In the genomic region with DNA sequence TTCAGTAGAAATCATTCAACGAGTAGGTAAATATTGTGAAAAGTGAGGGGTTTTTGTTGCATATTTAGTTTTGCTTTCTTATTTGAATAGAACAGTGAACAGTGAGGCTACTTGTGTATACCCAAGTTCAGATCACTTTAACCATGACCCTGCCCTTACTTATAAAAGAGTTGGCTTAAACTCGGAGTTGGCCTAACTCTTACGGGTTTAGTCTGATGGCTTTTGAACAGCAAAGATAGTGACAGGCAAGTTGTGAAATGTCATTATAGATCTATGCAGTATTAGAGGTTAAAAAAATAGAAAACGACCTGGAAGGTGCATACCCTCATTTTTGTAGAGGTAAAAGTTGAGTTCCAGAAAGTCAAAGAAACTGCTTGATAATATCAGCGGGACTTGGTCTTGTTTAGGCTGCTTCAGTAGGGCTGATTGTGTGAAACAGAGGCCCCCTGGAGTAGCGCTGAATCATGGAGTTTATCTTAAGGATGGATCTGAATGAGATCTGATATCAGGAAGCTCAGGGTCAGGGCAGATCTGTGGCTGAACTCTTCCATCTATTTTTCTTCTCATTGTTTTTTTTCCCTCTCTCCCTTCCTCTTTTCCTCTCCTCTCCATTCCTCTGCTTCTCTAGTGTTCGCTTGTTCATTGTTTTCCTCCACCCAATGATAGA, we compare ENCODE assay signal across 17 cellular contexts.
DNase-seq lines count a peak whose midpoint lies in the region; ATAC-seq and TF ChIP-seq lines count a peak whose summit lies in the region.
"Had no signal": no experiment of that assay in that cellular context is flagged by ENCODE, and none has a peak within 500 bp of the region (broad histone marks: within the 10 kb centered on the region; RNA-seq: fewer than 3 reads in every experiment).

No MANE protein-coding gene starts in this region.

- no peak overlapping the region for H3K4me3 ChIP-seq in SK-N-SH (ENCODE audit: low read depth in 2 of 2, low read length in 1 of 2)

- H3K27ac Mint-ChIP-seq in activated naive CD8-positive, alpha-beta T cell = peak overlapping the region; percentile 16
- H3K27ac Mint-ChIP-seq in activated naive CD8-positive, alpha-beta T cell treated with anti-CD3 and anti-CD28 coated beads, Interleukin-2, amount 50 U/mL, for 24 hours = no peak overlapping the region
- H3K27ac Mint-ChIP-seq in endothelial cell (ENCODE audit: unreplicated experiment) = peak overlapping the region; percentile 22
- peak overlapping the region; percentile 84 for H3K27ac Mint-ChIP-seq in stimulated activated naive B cell treated with anti-CD40 and anti-IgM and Interleukin-4, amounts not matched to agents 10 μg/mL and 1 μg/mL and 100 μg/mL, for 72 hours
- H3K27ac Mint-ChIP-seq: CD14-positive monocyte had no signal

- H2AFZ ChIP-seq in SK-N-SH (ENCODE audit: low read depth) = no peak overlapping the region

- H3K4me1 ChIP-seq in SK-N-SH (ENCODE audit: control insufficient read depth in 1 of 2, insufficient read depth in 2 of 2, low read depth in 1 of 2, low read length in 1 of 2) = peaks cover 0 to 16% of the 10 kb centered on the region in 2 experiments; a peak in 1 of 4 replicates

- H3K4me2 ChIP-seq in SK-N-SH = peak overlapping the region; percentile 45; the same call in 1 of the 2 replicates
- H3K4me2 ChIP-seq: KMS-11 had no signal

- no peaks in the 10 kb centered on the region for H3K4me1 Mint-ChIP-seq in activated naive CD8-positive, alpha-beta T cell (ENCODE audit: low read depth)
- H3K4me1 Mint-ChIP-seq in activated naive CD8-positive, alpha-beta T cell treated with anti-CD3 and anti-CD28 coated beads, Interleukin-2, amount 50 U/mL, for 24 hours = peaks cover 9% of the 10 kb centered on the region
- H3K4me1 Mint-ChIP-seq in endothelial cell (ENCODE audit: unreplicated experiment) = peaks cover 10% of the 10 kb centered on the region
- peaks cover 9 to 22% of the 10 kb centered on the region in 2 donors for H3K4me1 Mint-ChIP-seq in stimulated activated naive B cell treated with anti-CD40 and anti-IgM and Interleukin-4, amounts not matched to agents 10 μg/mL and 1 μg/mL and 100 μg/mL, for 72 hours

- CTCF ChIA-PET in SK-N-SH (lab: Yijun Ruan, JAX) = no interaction called here

- TF ChIP-seq CTCF in SK-N-SH (IDR thresholded peaks at IDR 0.05) (no peak), endothelial cell (IDR thresholded peaks at IDR 0.05; ENCODE audit: unreplicated experiment) (no peak)

- peaks cover 8% of the 10 kb centered on the region for H3F3A ChIP-seq in SK-N-SH (replicated peaks; ENCODE audit: insufficient read depth)

- no peaks in the 10 kb centered on the region for H3K27me3 ChIP-seq in SK-N-SH (ENCODE audit: insufficient read depth)

- H3K36me3 Mint-ChIP-seq in activated naive CD8-positive, alpha-beta T cell = peaks cover 26% of the 10 kb centered on the region
- peaks cover 6% of the 10 kb centered on the region for H3K36me3 Mint-ChIP-seq in activated naive CD8-positive, alpha-beta T cell treated with anti-CD3 and anti-CD28 coated beads, Interleukin-2, amount 50 U/mL, for 24 hours (ENCODE audit: low read depth)
- peaks cover 4% of the 10 kb centered on the region for H3K36me3 Mint-ChIP-seq in endothelial cell (ENCODE audit: low read depth, unreplicated experiment)
- H3K36me3 Mint-ChIP-seq in stimulated activated naive B cell treated with anti-CD40 and anti-IgM and Interleukin-4, amounts not matched to agents 10 μg/mL and 1 μg/mL and 100 μg/mL, for 72 hours = peaks cover 11 to 16% of the 10 kb centered on the region in 2 donors

- H3K36me3 ChIP-seq in SK-N-SH (replicated peaks in 1 of 2; ENCODE audit: control insufficient read depth in 1 of 2, insufficient read depth in 2 of 2, low read length in 1 of 2) = no peaks in the 10 kb centered on the region

- 43% methylated on average over 7 of the region's 7 CpGs for WGBS in SK-N-SH (ENCODE audit: low lambda C conversion rate)

- peak in 1 of 2 experiments; percentile 33; a peak in 1 of 4 replicates for TF ChIP-seq EP300 in SK-N-SH (IDR thresholded peaks at IDR 0.05; ENCODE audit: borderline replicate concordance in 1 of 2, low read depth in 1 of 2, low read length in 1 of 2)

- H4K20me1 ChIP-seq in SK-N-SH (ENCODE audit: insufficient read depth) = no peaks in the 10 kb centered on the region

- H3K4me3 Mint-ChIP-seq in activated naive CD8-positive, alpha-beta T cell = no peak overlapping the region
- H3K4me3 Mint-ChIP-seq in activated naive CD8-positive, alpha-beta T cell treated with anti-CD3 and anti-CD28 coated beads, Interleukin-2, amount 50 U/mL, for 24 hours = no peak overlapping the region
- H3K4me3 Mint-ChIP-seq in endothelial cell (ENCODE audit: unreplicated experiment) = no peak overlapping the region
- H3K4me3 Mint-ChIP-seq in stimulated activated naive B cell treated with anti-CD40 and anti-IgM and Interleukin-4, amounts not matched to agents 10 μg/mL and 1 μg/mL and 100 μg/mL, for 72 hours = no peak overlapping the region
- H3K4me3 Mint-ChIP-seq: CD14-positive monocyte had no signal

- H3K9me3 ChIP-seq in SK-N-SH = no peaks in the 10 kb centered on the region

- H3K9me3 Mint-ChIP-seq in activated naive CD8-positive, alpha-beta T cell (ENCODE audit: low read depth) = no peaks in the 10 kb centered on the region
- peaks cover 3% of the 10 kb centered on the region for H3K9me3 Mint-ChIP-seq in activated naive CD8-positive, alpha-beta T cell treated with anti-CD3 and anti-CD28 coated beads, Interleukin-2, amount 50 U/mL, for 24 hours
- no peaks in the 10 kb centered on the region for H3K9me3 Mint-ChIP-seq in endothelial cell (ENCODE audit: unreplicated experiment)
- peaks cover 0 to 5% of the 10 kb centered on the region in 2 donors for H3K9me3 Mint-ChIP-seq in stimulated activated naive B cell treated with anti-CD40 and anti-IgM and Interleukin-4, amounts not matched to agents 10 μg/mL and 1 μg/mL and 100 μg/mL, for 72 hours

- H3K9me2 ChIP-seq in SK-N-SH = no peaks in the 10 kb centered on the region

- peaks cover 30% of the 10 kb centered on the region for H3K79me2 ChIP-seq in SK-N-SH (ENCODE audit: insufficient read depth)

- POLR2A ChIA-PET in SK-N-SH (lab: Yijun Ruan, JAX) = no interaction called here

- H3K9ac ChIP-seq in SK-N-SH = no peak overlapping the region
- H3K9ac ChIP-seq: KMS-11 had no signal

- H3K27ac ChIP-seq in SK-N-SH (ENCODE audit: low read depth in 2 of 2, low read length in 1 of 2) = peak overlapping the region in 1 of 2 experiments; percentile 35; a peak in 2 of 4 replicates
- H3K27ac ChIP-seq: HL-60, KMS-11 had no signal

- TF ChIP-seq RAD21 in SK-N-SH (IDR thresholded peaks at IDR 0.05; ENCODE audit: low read length) = no peak

- H3K27me3 Mint-ChIP-seq in activated naive CD8-positive, alpha-beta T cell = no peaks in the 10 kb centered on the region
- H3K27me3 Mint-ChIP-seq in activated naive CD8-positive, alpha-beta T cell treated with anti-CD3 and anti-CD28 coated beads, Interleukin-2, amount 50 U/mL, for 24 hours = no peaks in the 10 kb centered on the region
- peaks cover 2% of the 10 kb centered on the region for H3K27me3 Mint-ChIP-seq in endothelial cell (ENCODE audit: unreplicated experiment)
- no peaks in the 10 kb centered on the region for H3K27me3 Mint-ChIP-seq in stimulated activated naive B cell treated with anti-CD40 and anti-IgM and Interleukin-4, amounts not matched to agents 10 μg/mL and 1 μg/mL and 100 μg/mL, for 72 hours

- no peak for ATAC-seq in activated naive CD8-positive, alpha-beta T cell treated with anti-CD3 and anti-CD28 coated beads, Interleukin-2, amount 50 U/mL, for 24 hours
- ATAC-seq in stimulated activated naive B cell treated with anti-CD40 and anti-IgM and Interleukin-4, amounts not matched to agents 10 μg/mL and 1 μg/mL and 100 μg/mL, for 72 hours (replicated peaks) = no peak

- DNase-seq in activated naive CD8-positive, alpha-beta T cell treated with anti-CD3 and anti-CD28 coated beads, Interleukin-2, amount 50 U/mL, for 24 hours = no peak
- DNase-seq in SK-N-SH (no peak), endothelial cell (ENCODE audit: low spot score) (no peak), D341Med (ENCODE audit: low spot score) (no peak), iPS-NIHi11 (ENCODE audit: low spot score) (no peak), mucosa of gallbladder (ENCODE audit: low spot score) (no peak)
- DNase-seq in stimulated activated naive B cell treated with anti-CD40 and anti-IgM and Interleukin-4, amounts not matched to agents 10 μg/mL and 1 μg/mL and 100 μg/mL, for 72 hours = no peak
- DNase-seq: DMS79 treated with DMSO at 0.1 percent for 48 hours, GOT3, MM.1S, NCI-H187 treated with DMSO at 0.1 percent for 48 hours, NCI-H2171, NCI-H774 had no signal

TF ChIP-seq in SK-N-SH, 30 proteins besides CTCF, POLR2A, EP300 and RAD21 (continues in another document):
- TF ChIP-seq MXI1 (IDR thresholded peaks at IDR 0.05; ENCODE audit: low read depth, low read length) (no peak), SIN3A (IDR thresholded peaks at IDR 0.05; ENCODE audit: borderline replicate concordance, low read depth, low read length) (0 out of 2 replicates have a peak, but pooled peaks have one; percentile 24), ELF1 (IDR thresholded peaks at IDR 0.05) (no peak), GATA2 (CRISPR knock-in tag; IDR thresholded peaks at IDR 0.05) (no peak), FOXM1 (IDR thresholded peaks at IDR 0.05; ENCODE audit: low read depth) (no peak), RXRA (IDR thresholded peaks at IDR 0.05; ENCODE audit: borderline replicate concordance, low read depth) (peak; percentile 82), RFX5 (IDR thresholded peaks at IDR 0.05; ENCODE audit: low read length) (no peak), TCF12 (IDR thresholded peaks at IDR 0.05) (peak; percentile 71), GABPA (IDR thresholded peaks at IDR 0.05; ENCODE audit: low read depth) (no peak)
- TF ChIP-seq, protein P1, sequence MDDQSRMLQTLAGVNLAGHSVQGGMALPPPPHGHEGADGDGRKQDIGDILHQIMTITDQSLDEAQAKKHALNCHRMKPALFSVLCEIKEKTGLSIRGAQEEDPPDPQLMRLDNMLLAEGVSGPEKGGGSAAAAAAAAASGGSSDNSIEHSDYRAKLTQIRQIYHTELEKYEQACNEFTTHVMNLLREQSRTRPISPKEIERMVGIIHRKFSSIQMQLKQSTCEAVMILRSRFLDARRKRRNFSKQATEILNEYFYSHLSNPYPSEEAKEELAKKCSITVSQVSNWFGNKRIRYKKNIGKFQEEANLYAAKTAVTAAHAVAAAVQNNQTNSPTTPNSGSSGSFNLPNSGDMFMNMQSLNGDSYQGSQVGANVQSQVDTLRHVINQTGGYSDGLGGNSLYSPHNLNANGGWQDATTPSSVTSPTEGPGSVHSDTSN (IDR thresholded peaks at IDR 0.05) = peak; percentile 68; the same call in 1 of the 2 replicates
- TF ChIP-seq, protein P2, sequence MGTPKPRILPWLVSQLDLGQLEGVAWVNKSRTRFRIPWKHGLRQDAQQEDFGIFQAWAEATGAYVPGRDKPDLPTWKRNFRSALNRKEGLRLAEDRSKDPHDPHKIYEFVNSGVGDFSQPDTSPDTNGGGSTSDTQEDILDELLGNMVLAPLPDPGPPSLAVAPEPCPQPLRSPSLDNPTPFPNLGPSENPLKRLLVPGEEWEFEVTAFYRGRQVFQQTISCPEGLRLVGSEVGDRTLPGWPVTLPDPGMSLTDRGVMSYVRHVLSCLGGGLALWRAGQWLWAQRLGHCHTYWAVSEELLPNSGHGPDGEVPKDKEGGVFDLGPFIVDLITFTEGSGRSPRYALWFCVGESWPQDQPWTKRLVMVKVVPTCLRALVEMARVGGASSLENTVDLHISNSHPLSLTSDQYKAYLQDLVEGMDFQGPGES (IDR thresholded peaks at IDR 0.05; ENCODE audit: low read depth, low read length) = no peak
